Comparison of ENCODE assay signal across 1 cellular context in the genomic region with DNA sequence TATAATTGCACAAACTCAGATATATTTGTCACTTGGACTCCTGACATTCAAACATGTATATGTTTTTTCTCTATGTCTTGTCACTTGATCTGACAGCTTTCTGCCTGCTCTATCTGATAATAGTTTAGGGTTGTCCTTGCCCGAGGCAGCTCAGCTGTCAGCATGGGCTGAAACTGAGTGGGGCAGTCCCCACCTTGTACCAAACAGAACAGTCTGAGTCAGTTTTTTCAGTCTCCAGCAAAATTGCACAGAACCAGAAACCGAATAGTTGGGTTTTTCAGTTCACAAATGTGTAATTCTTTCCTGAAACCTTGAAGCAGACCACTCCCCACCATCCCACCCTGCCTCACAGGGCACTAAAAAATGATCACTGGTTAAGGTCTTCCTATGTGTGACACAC.
TF ChIP-seq lines count a peak whose summit lies in the region.

No MANE protein-coding gene starts in this region.

TF ChIP-seq in GM12878, 131 proteins besides CTCF, POLR2A, EP300 and RAD21 (continued from another document):
- no peak for TF ChIP-seq YY1 (IDR thresholded peaks at IDR 0.05; ENCODE audit: low read depth, low read length)
- no peak for TF ChIP-seq NR2C1 (IDR thresholded peaks at IDR 0.05)
- TF ChIP-seq, protein P1, sequence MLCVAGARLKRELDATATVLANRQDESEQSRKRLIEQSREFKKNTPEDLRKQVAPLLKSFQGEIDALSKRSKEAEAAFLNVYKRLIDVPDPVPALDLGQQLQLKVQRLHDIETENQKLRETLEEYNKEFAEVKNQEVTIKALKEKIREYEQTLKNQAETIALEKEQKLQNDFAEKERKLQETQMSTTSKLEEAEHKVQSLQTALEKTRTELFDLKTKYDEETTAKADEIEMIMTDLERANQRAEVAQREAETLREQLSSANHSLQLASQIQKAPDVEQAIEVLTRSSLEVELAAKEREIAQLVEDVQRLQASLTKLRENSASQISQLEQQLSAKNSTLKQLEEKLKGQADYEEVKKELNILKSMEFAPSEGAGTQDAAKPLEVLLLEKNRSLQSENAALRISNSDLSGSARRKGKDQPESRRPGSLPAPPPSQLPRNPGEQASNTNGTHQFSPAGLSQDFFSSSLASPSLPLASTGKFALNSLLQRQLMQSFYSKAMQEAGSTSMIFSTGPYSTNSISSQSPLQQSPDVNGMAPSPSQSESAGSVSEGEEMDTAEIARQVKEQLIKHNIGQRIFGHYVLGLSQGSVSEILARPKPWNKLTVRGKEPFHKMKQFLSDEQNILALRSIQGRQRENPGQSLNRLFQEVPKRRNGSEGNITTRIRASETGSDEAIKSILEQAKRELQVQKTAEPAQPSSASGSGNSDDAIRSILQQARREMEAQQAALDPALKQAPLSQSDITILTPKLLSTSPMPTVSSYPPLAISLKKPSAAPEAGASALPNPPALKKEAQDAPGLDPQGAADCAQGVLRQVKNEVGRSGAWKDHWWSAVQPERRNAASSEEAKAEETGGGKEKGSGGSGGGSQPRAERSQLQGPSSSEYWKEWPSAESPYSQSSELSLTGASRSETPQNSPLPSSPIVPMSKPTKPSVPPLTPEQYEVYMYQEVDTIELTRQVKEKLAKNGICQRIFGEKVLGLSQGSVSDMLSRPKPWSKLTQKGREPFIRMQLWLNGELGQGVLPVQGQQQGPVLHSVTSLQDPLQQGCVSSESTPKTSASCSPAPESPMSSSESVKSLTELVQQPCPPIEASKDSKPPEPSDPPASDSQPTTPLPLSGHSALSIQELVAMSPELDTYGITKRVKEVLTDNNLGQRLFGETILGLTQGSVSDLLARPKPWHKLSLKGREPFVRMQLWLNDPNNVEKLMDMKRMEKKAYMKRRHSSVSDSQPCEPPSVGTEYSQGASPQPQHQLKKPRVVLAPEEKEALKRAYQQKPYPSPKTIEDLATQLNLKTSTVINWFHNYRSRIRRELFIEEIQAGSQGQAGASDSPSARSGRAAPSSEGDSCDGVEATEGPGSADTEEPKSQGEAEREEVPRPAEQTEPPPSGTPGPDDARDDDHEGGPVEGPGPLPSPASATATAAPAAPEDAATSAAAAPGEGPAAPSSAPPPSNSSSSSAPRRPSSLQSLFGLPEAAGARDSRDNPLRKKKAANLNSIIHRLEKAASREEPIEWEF (IDR thresholded peaks at IDR 0.05; ENCODE audit: insufficient replicate concordance, low read depth, low read length), result no peak
- TF ChIP-seq NR2C2 (IDR thresholded peaks at IDR 0.05; ENCODE audit: borderline replicate concordance, control insufficient read depth, insufficient read length, low read depth), result no peak
- TF ChIP-seq, protein P2, sequence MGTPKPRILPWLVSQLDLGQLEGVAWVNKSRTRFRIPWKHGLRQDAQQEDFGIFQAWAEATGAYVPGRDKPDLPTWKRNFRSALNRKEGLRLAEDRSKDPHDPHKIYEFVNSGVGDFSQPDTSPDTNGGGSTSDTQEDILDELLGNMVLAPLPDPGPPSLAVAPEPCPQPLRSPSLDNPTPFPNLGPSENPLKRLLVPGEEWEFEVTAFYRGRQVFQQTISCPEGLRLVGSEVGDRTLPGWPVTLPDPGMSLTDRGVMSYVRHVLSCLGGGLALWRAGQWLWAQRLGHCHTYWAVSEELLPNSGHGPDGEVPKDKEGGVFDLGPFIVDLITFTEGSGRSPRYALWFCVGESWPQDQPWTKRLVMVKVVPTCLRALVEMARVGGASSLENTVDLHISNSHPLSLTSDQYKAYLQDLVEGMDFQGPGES (IDR thresholded peaks at IDR 0.05), result no peak
- TF ChIP-seq WRNIP1 (IDR thresholded peaks at IDR 0.05; ENCODE audit: borderline replicate concordance, low read depth, low read length), result no peak
- TF ChIP-seq, protein P3, sequence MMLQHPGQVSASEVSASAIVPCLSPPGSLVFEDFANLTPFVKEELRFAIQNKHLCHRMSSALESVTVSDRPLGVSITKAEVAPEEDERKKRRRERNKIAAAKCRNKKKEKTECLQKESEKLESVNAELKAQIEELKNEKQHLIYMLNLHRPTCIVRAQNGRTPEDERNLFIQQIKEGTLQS (IDR thresholded peaks at IDR 0.05; ENCODE audit: borderline replicate concordance, extremely low read depth, low read depth, low read length), result no peak
- TF ChIP-seq CHD2 (IDR thresholded peaks at IDR 0.05; ENCODE audit: borderline replicate concordance, low read depth, low read length), result no peak
- no peak for TF ChIP-seq SRF (IDR thresholded peaks at IDR 0.05; ENCODE audit: low read depth in 2 of 2, low read length in 2 of 2)
TF ChIP-seq in GM12878: peak in this region for 38.
